9 cellular contexts compared by ENCODE assay signal in the genomic region with DNA sequence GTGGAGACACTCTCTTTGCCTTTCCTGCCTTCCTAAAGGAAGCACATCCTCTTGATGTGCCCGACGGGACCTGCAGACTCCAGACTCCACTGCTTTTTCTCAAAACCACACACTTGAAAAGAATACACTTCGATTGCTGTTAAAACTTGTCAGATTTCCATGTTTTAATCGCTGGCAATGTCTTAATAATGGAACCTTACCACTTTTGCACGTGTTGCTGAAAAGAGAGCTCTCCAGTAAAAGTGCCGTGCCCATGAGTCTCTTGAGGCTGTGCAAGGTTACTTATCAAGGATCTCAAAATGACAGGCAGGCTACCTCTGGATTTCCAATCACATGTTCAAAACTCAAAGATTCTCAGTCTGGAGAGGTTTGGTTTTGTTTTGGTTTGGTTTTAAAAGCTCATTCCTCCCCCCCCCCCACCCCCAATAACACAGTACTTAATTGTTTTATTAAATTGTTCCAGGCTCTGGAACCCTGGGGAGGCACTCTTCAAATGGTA. TPM values are rescaled to one million over a fixed set of nuclear protein-coding genes. Genes with fewer than 3 reads are reported as not detected.
DNase-seq lines count a peak whose midpoint lies in the region; ATAC-seq, FAIRE-seq and TF ChIP-seq lines count a peak whose summit lies in the region.
"Had no signal": no experiment of that assay in that cellular context is flagged by ENCODE, and none has a peak within 500 bp of the region (broad histone marks: within the 10 kb centered on the region; RNA-seq: fewer than 3 reads in every experiment).

No MANE protein-coding gene starts in this region.

- no peak overlapping the region for H4K91ac ChIP-seq in H9 (ENCODE audit: insufficient read length, low read depth, low read length)

- no peak for DNase-seq in A549 (ENCODE audit: low read depth in 1 of 2, low spot score in 1 of 2)
- DNase-seq in H9, result no peak
- DNase-seq in MCF 10A (ENCODE audit: unreplicated experiment), result peak; percentile 41
- no peak for DNase-seq in AG08396 (ENCODE audit: low spot score)
- DNase-seq in iPS-NIHi7 (ENCODE audit: extremely low spot score), result no peak
- no peak for DNase-seq in NCI-H345 treated with DMSO at 0.1 percent for 48 hours (lab: John Stamatoyannopoulos, UW; ENCODE audit: unreplicated experiment)
- no peak for DNase-seq in NOMO-1 treated with DMSO at 0.1 percent for 48 hours (lab: John Stamatoyannopoulos, UW; ENCODE audit: unreplicated experiment)
- DNase-seq: activated gamma-delta T cell had no signal

- no peak overlapping the region for H2AK5ac ChIP-seq in H9 (ENCODE audit: insufficient read length, low read length)

- POLR2A ChIA-PET in A549 (lab: Yijun Ruan, JAX), result no interaction called here
- POLR2A ChIA-PET in MCF 10A (lab: Yijun Ruan, JAX), result interaction anchor here (1.0 to 17.6 kb wide), 9 partner anchors 12 to 1162 kb away, joined by 3 to 763 read pairs (median 11); a partner anchor contains a TSS

- H3K4me1 ChIP-seq in A549 (peaks cover 36% of the 10 kb centered on the region), H9 (ENCODE audit: insufficient read depth, low read length) (no peaks in the 10 kb centered on the region; the same call in 1 of the 2 replicates), mesodermal cell (ENCODE audit: control insufficient read depth, insufficient read depth, low read length, poor library complexity, severe bottlenecking) (peaks cover 29% of the 10 kb centered on the region)

- H2BK120ac ChIP-seq in H9 (ENCODE audit: low read depth, low read length, poor library complexity, severe bottlenecking), result no peak overlapping the region

- no peak overlapping the region for H3K27ac Mint-ChIP-seq in H9
- H3K27ac Mint-ChIP-seq in MCF 10A (ENCODE audit: low read depth, unreplicated experiment), result peak overlapping the region; percentile 91

- H2BK15ac ChIP-seq in H9 (ENCODE audit: low read depth, low read length), result no peak overlapping the region

- no peak for TF ChIP-seq EP300 in A549 (IDR thresholded peaks at IDR 0.05)

- H2AFZ ChIP-seq in H9 (ENCODE audit: low read length), result no peak overlapping the region

- peak in 1 of 2 experiments; percentile 10; a peak in 1 of 6 replicates for ATAC-seq in A549

- H3K36me3 Mint-ChIP-seq in H9 (ENCODE audit: insufficient read depth in 1 of 3, low read depth in 3 of 3) (no peaks in the 10 kb centered on the region), MCF 10A (ENCODE audit: insufficient read depth, unreplicated experiment) (no peaks in the 10 kb centered on the region)

- H3K4me2 ChIP-seq in A549 (peak overlapping the region; percentile 96), H9 (ENCODE audit: insufficient read depth, insufficient read length, low read length) (peak overlapping the region; percentile 44)

- H3K4me1 Mint-ChIP-seq in H9 (peaks cover 40 to 51% of the 10 kb centered on the region in 2 experiments), MCF 10A (ENCODE audit: insufficient read depth, unreplicated experiment) (peaks cover 25% of the 10 kb centered on the region)

- H4K8ac ChIP-seq in H9 (replicated peaks; ENCODE audit: insufficient read length, low read depth, low read length), result no peak overlapping the region

- no peak overlapping the region for H4K5ac ChIP-seq in H9 (ENCODE audit: insufficient read length, low read depth, low read length)

- H3K27me3 ChIP-seq in H9 (ENCODE audit: insufficient read depth, low read length), result peaks cover 63% of the 10 kb centered on the region

- H3K36me3 ChIP-seq in mesodermal cell (ENCODE audit: control insufficient read depth, insufficient read depth, low read length), result no peaks in the 10 kb centered on the region

- H2BK12ac ChIP-seq in H9 (ENCODE audit: insufficient read length, low read depth, low read length), result no peak overlapping the region

- BruUV-seq in MCF 10A (replicated peaks; lab: Mats Ljungman, UMichigan), result no TSS peak

- H3K9me3 Mint-ChIP-seq in H9 (peaks cover 3 to 4% of the 10 kb centered on the region in 2 experiments; a peak in 4 of 5 replicates), MCF 10A (ENCODE audit: unreplicated experiment) (no peaks in the 10 kb centered on the region)

- no peak for TF ChIP-seq POLR2A in A549 (IDR thresholded peaks at IDR 0.05; ENCODE audit: low read length)

- H3K14ac ChIP-seq in H9 (ENCODE audit: insufficient read depth, low read length), result no peak overlapping the region

- no peak overlapping the region for H3K23ac ChIP-seq in H9 (ENCODE audit: insufficient read length, low read depth, low read length)

- no peak for FAIRE-seq in A549 (lab: Jason Lieb, UNC)

- peaks cover 6% of the 10 kb centered on the region for H3K23me2 ChIP-seq in H9 (ENCODE audit: insufficient read length, low read depth, low read length, poor library complexity, severe bottlenecking)

- H3K79me2 ChIP-seq in H9 (ENCODE audit: insufficient read depth, low read length), result no peaks in the 10 kb centered on the region

- H3K27me3 Mint-ChIP-seq in H9 (ENCODE audit: low read depth) (peaks cover 96% of the 10 kb centered on the region), MCF 10A (ENCODE audit: insufficient read depth, unreplicated experiment) (no peaks in the 10 kb centered on the region)

- H3K4me3 Mint-ChIP-seq in H9 (peak overlapping the region; percentile 59 to 81), MCF 10A (ENCODE audit: unreplicated experiment) (peak overlapping the region; percentile 68)

- H3K18ac ChIP-seq in H9 (ENCODE audit: insufficient read length, low read depth, low read length), result no peak overlapping the region

- intact Hi-C loops in MCF 10A (cut with micrococcal nuclease), result loop anchor here (10.0 kb wide), 1 partner anchor 1992 kb away; a partner anchor contains a TSS

- H3K9ac ChIP-seq in H9 (ENCODE audit: extremely low read depth, insufficient read length, low read length), result no peak overlapping the region

- H3K9me3 ChIP-seq in A549, result no peaks in the 10 kb centered on the region
- no peaks in the 10 kb centered on the region for H3K9me3 ChIP-seq in H9 (ENCODE audit: control insufficient read depth, low read depth, low read length)
- no peaks in the 10 kb centered on the region for H3K9me3 ChIP-seq in mesodermal cell (ENCODE audit: control insufficient read depth, low read length)

- TF ChIP-seq CTCF in A549 (IDR thresholded peaks at IDR 0.05) (no peak), H9 (conservative IDR thresholded peaks at IDR 0.05) (no peak), MCF 10A (IDR thresholded peaks at IDR 0.05; ENCODE audit: unreplicated experiment) (no peak)

- H2BK20ac ChIP-seq in H9 (ENCODE audit: low read depth, low read length, poor library complexity, severe bottlenecking), result no peak overlapping the region

- no peak overlapping the region for H2BK5ac ChIP-seq in H9 (ENCODE audit: insufficient read length, low read length)

- H4K20me1 ChIP-seq in H9 (ENCODE audit: control insufficient read depth, insufficient read depth, insufficient read length), result no peaks in the 10 kb centered on the region

- no peak overlapping the region for H3K56ac ChIP-seq in H9 (ENCODE audit: insufficient read length, low read depth, low read length)

- no peak overlapping the region for H3T11ph ChIP-seq in H9 (ENCODE audit: low read length)

- WGBS in A549 (ENCODE audit: missing lambda C conversion rate), result 18% methylated on average over 6 of the region's 6 CpGs
- WGBS in H9 (ENCODE audit: extremely low coverage, insufficient read length, low lambda C conversion rate), result no CpG with 5 or more reads among the region's 6 CpGs
- 9 to 11% methylated on average over 6 of the region's 6 CpGs for WGBS in mesodermal cell (ENCODE audit: insufficient coverage in 2 of 2), 2 experiments

- H3K27ac ChIP-seq in A549 (peak overlapping the region; percentile 88 to 93), H9 (ENCODE audit: insufficient read length, low read depth, low read length) (no peak overlapping the region), mesodermal cell (ENCODE audit: low read depth, low read length, severe bottlenecking) (peak overlapping the region; percentile 55)

- CTCF ChIA-PET in A549 (lab: Yijun Ruan, JAX) (interaction anchor here (0.5 to 3.5 kb wide), 4 partner anchors 12 to 1927 kb away, joined by 3 to 25 read pairs (median 4); a partner anchor contains a TSS), MCF 10A (lab: Yijun Ruan, JAX) (interaction anchor here (0.7 to 4.2 kb wide), 6 partner anchors 10 to 1445 kb away, joined by 3 to 50 read pairs (median 4); a partner anchor contains a TSS)

- H3K4ac ChIP-seq in H9 (ENCODE audit: low read depth, low read length), result no peak overlapping the region

- H3K4me3 ChIP-seq in A549, result peak overlapping the region; percentile 43
- peak overlapping the region; percentile 40 for H3K4me3 ChIP-seq in mesodermal cell (ENCODE audit: extremely low read depth, insufficient read depth, low read length, poor library complexity, severe bottlenecking)

- H3K79me1 ChIP-seq in H9 (ENCODE audit: insufficient read depth, low read depth, low read length, poor library complexity, severe bottlenecking), result no peaks in the 10 kb centered on the region

- no peak for TF ChIP-seq RAD21 in A549 (conservative IDR thresholded peaks at IDR 0.05 in 1 of 2, IDR thresholded peaks at IDR 0.05 in 1 of 2)

TF ChIP-seq in A549, 52 proteins besides CTCF, POLR2A, EP300 and RAD21 (continues in another document):
- TF ChIP-seq, protein P1, sequence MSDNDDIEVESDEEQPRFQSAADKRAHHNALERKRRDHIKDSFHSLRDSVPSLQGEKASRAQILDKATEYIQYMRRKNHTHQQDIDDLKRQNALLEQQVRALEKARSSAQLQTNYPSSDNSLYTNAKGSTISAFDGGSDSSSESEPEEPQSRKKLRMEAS (IDR thresholded peaks at IDR 0.05), result 0 out of 2 replicates have a peak, but pooled peaks have one; percentile 9
- TF ChIP-seq, protein P2, sequence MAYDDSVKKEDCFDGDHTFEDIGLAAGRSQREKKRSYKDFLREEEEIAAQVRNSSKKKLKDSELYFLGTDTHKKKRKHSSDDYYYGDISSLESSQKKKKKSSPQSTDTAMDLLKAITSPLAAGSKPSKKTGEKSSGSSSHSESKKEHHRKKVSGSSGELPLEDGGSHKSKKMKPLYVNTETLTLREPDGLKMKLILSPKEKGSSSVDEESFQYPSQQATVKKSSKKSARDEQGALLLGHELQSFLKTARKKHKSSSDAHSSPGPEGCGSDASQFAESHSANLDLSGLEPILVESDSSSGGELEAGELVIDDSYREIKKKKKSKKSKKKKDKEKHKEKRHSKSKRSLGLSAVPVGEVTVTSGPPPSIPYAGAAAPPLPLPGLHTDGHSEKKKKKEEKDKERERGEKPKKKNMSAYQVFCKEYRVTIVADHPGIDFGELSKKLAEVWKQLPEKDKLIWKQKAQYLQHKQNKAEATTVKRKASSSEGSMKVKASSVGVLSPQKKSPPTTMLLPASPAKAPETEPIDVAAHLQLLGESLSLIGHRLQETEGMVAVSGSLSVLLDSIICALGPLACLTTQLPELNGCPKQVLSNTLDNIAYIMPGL (CRISPR knock-in tag; IDR thresholded peaks at IDR 0.05; ENCODE audit: borderline replicate concordance), result no peak
- no peak for TF ChIP-seq JUNB (IDR thresholded peaks at IDR 0.05)

RNA-seq across cellular contexts. Expression of a gene that starts 12.0 kb away (rescaled TPM):
- polyA plus RNA-seq in A549 (2011; rRNA removed), result 10.8 and 13.1 TPM in 2 replicates
- 17.4 and 22.2 TPM in 2 replicates for polyA plus RNA-seq in A549 (2012; cell fraction: cytosol; rRNA removed)
- polyA plus RNA-seq in A549 (2012; cell fraction: nucleus; rRNA removed), result 21.1 and 32.8 TPM in 2 replicates
- 26.0 to 31.4 TPM (median 26.9 TPM) in 3 replicates for polyA plus RNA-seq in A549 (2017; fragmentation: RNase III; extraction: RNeasy Plus Mini Kit Qiagen cat#74134 plus additional on column Dnase treatment)
- 8.5 and 10.3 TPM in 2 replicates for polyA minus RNA-seq in A549 (2011; rRNA and poly(A)+ RNA removed)
- total RNA-seq in H9 (2021), result 1.6 and 2.6 TPM in 2 replicates
- 78.2 and 87.4 TPM in 2 replicates for total RNA-seq in MCF 10A (2022)
- 22.4 TPM for polyA plus RNA-seq in mesodermal cell (2013, experiment 1 of 2)
- 17.4 TPM for polyA plus RNA-seq in mesodermal cell (2013, experiment 2 of 2)

Comparison
In these comparisons a context has a peak if more than half of its experiments do, and no peak if none do; other contexts are left out.
1. RNA of a gene that starts 12.0 kb away (total RNA-seq): 78.2 to 87.4 TPM in MCF 10A; 1.6 to 2.6 TPM in H9; every median in the first group is over 10 times any median in the second.